In genomic region chr4:16224669-16225068, GRCh38 we compare ENCODE assay signal across 9 cellular contexts. TPM values are rescaled to one million over a fixed set of nuclear protein-coding genes. Genes with fewer than 3 reads are reported as not detected.
A peak's percentile ranks its signal among the peaks of the same experiment; 100 is the strongest.
DNase-seq lines count a peak whose midpoint lies in the region; ATAC-seq and TF ChIP-seq lines count a peak whose summit lies in the region.
"Had no signal": no experiment of that assay in that cellular context is flagged by ENCODE, and none has a peak within 500 bp of the region (broad histone marks: within the 10 kb centered on the region; RNA-seq: fewer than 3 reads in every experiment).

No MANE protein-coding gene starts in this region.

- no peak for ATAC-seq in SK-N-SH treated with all-trans-retinoic acid at 6 μM for 48 hours
- no peak for ATAC-seq in activated B cell treated with CpG ODN at 0.5 μM for 24 hours (ENCODE audit: low read depth)
- ATAC-seq in stimulated activated effector memory CD8-positive, alpha-beta T cell treated with anti-CD3 and anti-CD28 coated beads, Interleukin-12 subunit alpha, Interleukin-12 subunit beta, amount 100 ng/mL, for 72 hours = no peak

- H2AFZ ChIP-seq in SK-N-SH (ENCODE audit: low read depth) = peak overlapping the region; percentile 81; the same call in 1 of the 2 replicates
- H2AFZ ChIP-seq in hepatocyte = no peak overlapping the region

- DNase-seq in SK-N-SH (no peak), activated B cell treated with CpG ODN at 0.5 μM for 24 hours (no peak), hepatocyte (ENCODE audit: low spot score) (no peak), activated gamma-delta T cell (lab: John Stamatoyannopoulos, UW) (no peak), NCI-H2107 (lab: John Stamatoyannopoulos, UW) (no peak)
- DNase-seq in stimulated activated effector memory CD8-positive, alpha-beta T cell treated with anti-CD3 and anti-CD28 coated beads, Interleukin-12 subunit alpha, Interleukin-12 subunit beta, amount 100 ng/mL, for 72 hours (ENCODE audit: low spot score in 2 of 2) = no peak
- no peak for DNase-seq in effector CD8-positive, alpha-beta T cell (lab: John Stamatoyannopoulos, UW)
- DNase-seq: NCI-H524 treated with DMSO at 0.1 percent for 48 hours had no signal

- H3K4me3 ChIP-seq in SK-N-SH (ENCODE audit: low read depth in 2 of 2, low read length in 1 of 2) (peak overlapping the region; percentile 76 to 89; a peak in 3 of 4 replicates), hepatocyte (peak overlapping the region; percentile 68)

- peak overlapping the region; percentile 88 for H3K27ac Mint-ChIP-seq in activated B cell treated with CpG ODN at 0.5 μM for 24 hours
- H3K27ac Mint-ChIP-seq in stimulated activated effector memory CD8-positive, alpha-beta T cell treated with anti-CD3 and anti-CD28 coated beads, Interleukin-12 subunit alpha, Interleukin-12 subunit beta, amount 100 ng/mL, for 72 hours = peak overlapping the region; percentile 78

- H3K9me3 Mint-ChIP-seq in activated B cell treated with CpG ODN at 0.5 μM for 24 hours = no peaks in the 10 kb centered on the region
- no peaks in the 10 kb centered on the region for H3K9me3 Mint-ChIP-seq in stimulated activated effector memory CD8-positive, alpha-beta T cell treated with anti-CD3 and anti-CD28 coated beads, Interleukin-12 subunit alpha, Interleukin-12 subunit beta, amount 100 ng/mL, for 72 hours

- H3K9me2 ChIP-seq in SK-N-SH = no peaks in the 10 kb centered on the region
- H3K9me2 ChIP-seq in hepatocyte (replicated peaks; ENCODE audit: insufficient read depth) = no peaks in the 10 kb centered on the region

- H3F3A ChIP-seq in SK-N-SH (replicated peaks; ENCODE audit: insufficient read depth) = peaks cover 14% of the 10 kb centered on the region

- no peak for TF ChIP-seq EP300 in SK-N-SH (IDR thresholded peaks at IDR 0.05; ENCODE audit: borderline replicate concordance in 1 of 2, low read depth in 1 of 2, low read length in 1 of 2)

- POLR2A ChIA-PET in SK-N-SH (lab: Yijun Ruan, JAX) = no interaction called here
- POLR2A ChIA-PET in activated B cell treated with CpG ODN at 0.5 μM for 24 hours (lab: Charles Lee) = interaction anchor here (0.9 to 1.2 kb wide), 2 partner anchors 19 to 28 kb away, joined by 3 to 5 read pairs; no protein-coding TSS in a partner anchor

- H4K20me1 ChIP-seq in SK-N-SH (ENCODE audit: insufficient read depth) (no peaks in the 10 kb centered on the region), hepatocyte (ENCODE audit: insufficient read depth, poor library complexity, severe bottlenecking) (peaks cover 32% of the 10 kb centered on the region)

- no peaks in the 10 kb centered on the region for H3K27me3 Mint-ChIP-seq in activated B cell treated with CpG ODN at 0.5 μM for 24 hours

- TF ChIP-seq RAD21 in SK-N-SH (IDR thresholded peaks at IDR 0.05; ENCODE audit: low read length) = no peak

- intact Hi-C loops in activated B cell treated with CpG ODN at 0.5 μM for 24 hours (cut with micrococcal nuclease) = loop anchor here (1.0 to 10.0 kb wide), 8 partner anchors 19 to 1798 kb away; partner anchors contain the start of genes CD38, DCAF16, FAM200B and LAP3

- H3K27ac ChIP-seq in SK-N-SH (ENCODE audit: low read depth in 2 of 2, low read length in 1 of 2) (peak overlapping the region in 1 of 2 experiments; percentile 36; a peak in 1 of 4 replicates), hepatocyte (peak overlapping the region; percentile 97)

- H3K27me3 ChIP-seq in SK-N-SH (ENCODE audit: insufficient read depth) (no peaks in the 10 kb centered on the region), hepatocyte (no peaks in the 10 kb centered on the region)

- H3K79me2 ChIP-seq in SK-N-SH (ENCODE audit: insufficient read depth) = peaks cover 68% of the 10 kb centered on the region
- peaks cover 72% of the 10 kb centered on the region for H3K79me2 ChIP-seq in hepatocyte

- no peak for TF ChIP-seq CTCF in SK-N-SH (IDR thresholded peaks at IDR 0.05)
- TF ChIP-seq CTCF in activated B cell treated with CpG ODN at 0.5 μM for 24 hours (IDR thresholded peaks at IDR 0.05) = no peak
- TF ChIP-seq CTCF in hepatocyte (IDR thresholded peaks at IDR 0.05; ENCODE audit: poor library complexity) = no peak

- H3K4me3 Mint-ChIP-seq in activated B cell treated with CpG ODN at 0.5 μM for 24 hours = peak overlapping the region; percentile 87
- peak overlapping the region; percentile 70 for H3K4me3 Mint-ChIP-seq in stimulated activated effector memory CD8-positive, alpha-beta T cell treated with anti-CD3 and anti-CD28 coated beads, Interleukin-12 subunit alpha, Interleukin-12 subunit beta, amount 100 ng/mL, for 72 hours

- H3K4me1 Mint-ChIP-seq in activated B cell treated with CpG ODN at 0.5 μM for 24 hours = peaks cover 58% of the 10 kb centered on the region
- H3K4me1 Mint-ChIP-seq in stimulated activated effector memory CD8-positive, alpha-beta T cell treated with anti-CD3 and anti-CD28 coated beads, Interleukin-12 subunit alpha, Interleukin-12 subunit beta, amount 100 ng/mL, for 72 hours = peaks cover 33% of the 10 kb centered on the region

- H3K36me3 ChIP-seq in SK-N-SH (replicated peaks in 1 of 2; ENCODE audit: control insufficient read depth in 1 of 2, insufficient read depth in 2 of 2, low read length in 1 of 2) (peaks cover 2 to 9% of the 10 kb centered on the region in 2 experiments), hepatocyte (replicated peaks; ENCODE audit: insufficient read depth, low read depth) (no peaks in the 10 kb centered on the region)

- 75% methylated on average over 2 of the region's 2 CpGs for WGBS in SK-N-SH (ENCODE audit: low lambda C conversion rate)
- WGBS in hepatocyte (ENCODE audit: low lambda C conversion rate, missing lambda C conversion rate) = 53% methylated on average over 2 of the region's 2 CpGs

- H3K4me2 ChIP-seq in SK-N-SH = peak overlapping the region; percentile 88
- H3K4me2 ChIP-seq in hepatocyte = peak overlapping the region; percentile 83

- H3K9ac ChIP-seq in SK-N-SH = peak overlapping the region; percentile 68; the same call in 1 of the 2 replicates

- CTCF ChIA-PET in SK-N-SH (lab: Yijun Ruan, JAX) (interaction anchor here (0.7 to 1.4 kb wide), 5 partner anchors 14 to 268 kb away, joined by 3 read pairs; no protein-coding TSS in a partner anchor), activated B cell treated with CpG ODN at 0.5 μM for 24 hours (lab: Charles Lee) (interaction anchor here (0.7 to 1.0 kb wide), 2 partner anchors 19 to 342 kb away, joined by 3 read pairs; no protein-coding TSS in a partner anchor)

- H3K4me1 ChIP-seq in SK-N-SH (ENCODE audit: control insufficient read depth in 1 of 2, insufficient read depth in 2 of 2, low read depth in 1 of 2, low read length in 1 of 2) = peaks cover 12 to 15% of the 10 kb centered on the region in 2 experiments; a peak in 3 of 4 replicates
- H3K4me1 ChIP-seq in hepatocyte (ENCODE audit: insufficient read depth) = peaks cover 27% of the 10 kb centered on the region

- no peaks in the 10 kb centered on the region for H3K9me3 ChIP-seq in SK-N-SH
- no peaks in the 10 kb centered on the region for H3K9me3 ChIP-seq in hepatocyte (ENCODE audit: low read depth)

- peaks cover 15% of the 10 kb centered on the region for H3K36me3 Mint-ChIP-seq in activated B cell treated with CpG ODN at 0.5 μM for 24 hours (ENCODE audit: low read depth)
- H3K36me3 Mint-ChIP-seq in stimulated activated effector memory CD8-positive, alpha-beta T cell treated with anti-CD3 and anti-CD28 coated beads, Interleukin-12 subunit alpha, Interleukin-12 subunit beta, amount 100 ng/mL, for 72 hours = peaks cover 18% of the 10 kb centered on the region

TF ChIP-seq in SK-N-SH, 30 proteins besides CTCF, POLR2A, EP300 and RAD21 (continues in another document):
- TF ChIP-seq TAF1 (IDR thresholded peaks at IDR 0.05; ENCODE audit: borderline replicate concordance, low read depth, low read length) (no peak), TCF12 (IDR thresholded peaks at IDR 0.05) (no peak), SIN3A (IDR thresholded peaks at IDR 0.05; ENCODE audit: borderline replicate concordance, low read depth, low read length) (no peak), USF1 (IDR thresholded peaks at IDR 0.05; ENCODE audit: borderline replicate concordance, low read depth) (no peak), EZH2phosphoT487 (IDR thresholded peaks at IDR 0.05; ENCODE audit: borderline replicate concordance, low read depth) (no peak), MXI1 (IDR thresholded peaks at IDR 0.05; ENCODE audit: low read depth, low read length) (no peak), RCOR1 (IDR thresholded peaks at IDR 0.05; ENCODE audit: low read length) (no peak), FOXM1 (IDR thresholded peaks at IDR 0.05; ENCODE audit: low read depth) (no peak), GATA2 (CRISPR knock-in tag; IDR thresholded peaks at IDR 0.05) (no peak)

TF ChIP-seq in SK-N-SH treated with all-trans-retinoic acid at 6 μM for 48 hours, 23 proteins besides CTCF, POLR2A, EP300 and RAD21 (continues in another document):
- no peak for TF ChIP-seq SNAI2 (CRISPR knock-in tag; IDR thresholded peaks at IDR 0.05)
- TF ChIP-seq ZNF565 (CRISPR knock-in tag; conservative IDR thresholded peaks at IDR 0.05; ENCODE audit: low read depth) = no peak
- no peak for TF ChIP-seq TCF4 (CRISPR knock-in tag; IDR thresholded peaks at IDR 0.05; ENCODE audit: borderline replicate concordance)
- TF ChIP-seq ISL1 (CRISPR knock-in tag; IDR thresholded peaks at IDR 0.05) = no peak
- TF ChIP-seq ZC3H10 (CRISPR knock-in tag; IDR thresholded peaks at IDR 0.05) = no peak
- no peak for TF ChIP-seq PATZ1 (CRISPR knock-in tag; IDR thresholded peaks at IDR 0.05; ENCODE audit: borderline replicate concordance)
- no peak for TF ChIP-seq ZFP3 (CRISPR knock-in tag; IDR thresholded peaks at IDR 0.05)
- no peak for TF ChIP-seq OSR1 (CRISPR knock-in tag; IDR thresholded peaks at IDR 0.05)

RNA-seq across cellular contexts. Expression of gene TAPT1, which starts 1.6 kb away (rescaled TPM):
- polyA plus RNA-seq in SK-N-SH (2012; rRNA removed) (6.2 and 10.4 TPM in 2 replicates), hepatocyte (12.9 and 14.5 TPM in 2 replicates)
- polyA plus RNA-seq in SK-N-SH (2012; cell fraction: cytosol; rRNA removed) = 7.2 and 7.4 TPM in 2 replicates
- 10.6 and 21.8 TPM in 2 replicates for polyA plus RNA-seq in SK-N-SH (2012; cell fraction: nucleus; rRNA removed)
- total RNA-seq in activated B cell treated with CpG ODN at 0.5 μM for 24 hours (30.0 and 35.0 TPM in 2 replicates), hepatocyte (15.9 and 19.3 TPM in 2 replicates)
